Comparison of ENCODE assay signal across 8 cellular contexts in genomic region chr11:93234602-93235207, GRCh38. TPM values are rescaled to one million over a fixed set of nuclear protein-coding genes. Genes with fewer than 3 reads are reported as not detected.
DNase-seq lines count a peak whose midpoint lies in the region; ATAC-seq and TF ChIP-seq lines count a peak whose summit lies in the region.

No MANE protein-coding gene starts in this region.

- DNase-seq in DMS 273 (lab: John Stamatoyannopoulos, UW; ENCODE audit: unreplicated experiment) = peak; percentile 82
- peak; percentile 14 to 72 for DNase-seq in HL-60 (ENCODE audit: low read depth in 1 of 2, low spot score in 1 of 2)
- DNase-seq in NCI-H774 (lab: John Stamatoyannopoulos, UW) = peak; percentile 93
- peak; percentile 78 for DNase-seq in activated CD8-positive, alpha-beta T cell treated with anti-CD3 and anti-CD28 coated beads, Interleukin-2, amount 10 ng/mL, durations not matched to agents 7 days and 5 days
- DNase-seq in endothelial cell (ENCODE audit: low spot score) = peak; percentile 85
- peak; percentile 85 for DNase-seq in midbrain (lab: John Stamatoyannopoulos, UW)
- peak; percentile 53 for DNase-seq in stimulated activated CD8-positive, alpha-beta memory T cell treated with anti-CD3 and anti-CD28 coated beads, Interleukin-4, amount 100 ng/mL, for 24 hours (ENCODE audit: low read depth)

- peak; percentile 99 for ATAC-seq in GM21381 (IDR thresholded peaks at IDR 0.05; ENCODE audit: unreplicated experiment)
- peak; percentile 98 for ATAC-seq in activated CD8-positive, alpha-beta T cell treated with anti-CD3 and anti-CD28 coated beads, Interleukin-2, amount 10 ng/mL, durations not matched to agents 7 days and 5 days

- no peaks in the 10 kb centered on the region for H3K9me3 Mint-ChIP-seq in activated CD8-positive, alpha-beta T cell treated with anti-CD3 and anti-CD28 coated beads, Interleukin-2, amount 10 ng/mL, durations not matched to agents 7 days and 5 days (ENCODE audit: insufficient read depth)
- no peaks in the 10 kb centered on the region for H3K9me3 Mint-ChIP-seq in endothelial cell (ENCODE audit: unreplicated experiment)

- H3K4me3 ChIP-seq in HL-60 (replicated peaks; ENCODE audit: insufficient read depth, low read length) = no peak overlapping the region

- TF ChIP-seq CTCF in HL-60 (IDR thresholded peaks at IDR 0.05; ENCODE audit: insufficient read depth, low read length) (peak; percentile 96), endothelial cell (IDR thresholded peaks at IDR 0.05; ENCODE audit: unreplicated experiment) (peak; percentile 69)

- no peak overlapping the region for H3K27ac ChIP-seq in HL-60 (replicated peaks)

- H3K4me1 Mint-ChIP-seq in activated CD8-positive, alpha-beta T cell treated with anti-CD3 and anti-CD28 coated beads, Interleukin-2, amount 10 ng/mL, durations not matched to agents 7 days and 5 days (ENCODE audit: low read depth) = no peaks in the 10 kb centered on the region
- H3K4me1 Mint-ChIP-seq in endothelial cell (ENCODE audit: unreplicated experiment) = no peaks in the 10 kb centered on the region

- CTCF ChIA-PET in activated CD8-positive, alpha-beta T cell treated with anti-CD3 and anti-CD28 coated beads, Interleukin-2, amount 10 ng/mL, durations not matched to agents 7 days and 5 days (lab: Charles Lee) = interaction anchor here (0.7 to 2.5 kb wide), 21 partner anchors 9 to 661 kb away, joined by 3 to 27 read pairs (median 4); partner anchors contain the start of gene CEP295

- H3K4me3 Mint-ChIP-seq in activated CD8-positive, alpha-beta T cell treated with anti-CD3 and anti-CD28 coated beads, Interleukin-2, amount 10 ng/mL, durations not matched to agents 7 days and 5 days = no peak overlapping the region
- no peak overlapping the region for H3K4me3 Mint-ChIP-seq in endothelial cell (ENCODE audit: unreplicated experiment)

- H3K27me3 ChIP-seq in HL-60 (ENCODE audit: insufficient read depth, poor library complexity, severe bottlenecking) = peaks cover 3% of the 10 kb centered on the region

- no peaks in the 10 kb centered on the region for H3K36me3 Mint-ChIP-seq in activated CD8-positive, alpha-beta T cell treated with anti-CD3 and anti-CD28 coated beads, Interleukin-2, amount 10 ng/mL, durations not matched to agents 7 days and 5 days (ENCODE audit: low read depth)
- H3K36me3 Mint-ChIP-seq in endothelial cell (ENCODE audit: low read depth, unreplicated experiment) = no peaks in the 10 kb centered on the region

- POLR2A ChIA-PET in activated CD8-positive, alpha-beta T cell treated with anti-CD3 and anti-CD28 coated beads, Interleukin-2, amount 10 ng/mL, durations not matched to agents 7 days and 5 days (lab: Charles Lee) = no interaction called here

- no peak overlapping the region for H3K27ac Mint-ChIP-seq in activated CD8-positive, alpha-beta T cell treated with anti-CD3 and anti-CD28 coated beads, Interleukin-2, amount 10 ng/mL, durations not matched to agents 7 days and 5 days
- no peak overlapping the region for H3K27ac Mint-ChIP-seq in endothelial cell (ENCODE audit: unreplicated experiment)

- peaks cover 23% of the 10 kb centered on the region for H3K27me3 Mint-ChIP-seq in activated CD8-positive, alpha-beta T cell treated with anti-CD3 and anti-CD28 coated beads, Interleukin-2, amount 10 ng/mL, durations not matched to agents 7 days and 5 days (ENCODE audit: low read depth)
- H3K27me3 Mint-ChIP-seq in endothelial cell (ENCODE audit: unreplicated experiment) = no peaks in the 10 kb centered on the region

RNA-seq across cellular contexts. Expression of gene SLC36A4, which starts 36.9 kb away (rescaled TPM):
- total RNA-seq in activated CD8-positive, alpha-beta T cell treated with anti-CD3 and anti-CD28 coated beads, Interleukin-2, amount 10 ng/mL, durations not matched to agents 7 days and 5 days = 10 to 100 TPM in 1 of 2 experiments, 1 to 10 TPM in 1; 9.8 to 10.9 TPM
- total RNA-seq in endothelial cell (ENCODE audit: unreplicated experiment) = 40.4 TPM

Comparison
In these comparisons a context has a peak if more than half of its experiments do, and no peak if none do; other contexts are left out.
1. DNase-seq: peak in every context shown above with its lines; median percentile 93 in NCI-H774; 85 in endothelial cell; 85 in midbrain; 82 in DMS 273; 78 in activated CD8-positive, alpha-beta T cell treated with anti-CD3 and anti-CD28 coated beads, Interleukin-2, amount 10 ng/mL, durations not matched to agents 7 days and 5 days; 53 in stimulated activated CD8-positive, alpha-beta memory T cell treated with anti-CD3 and anti-CD28 coated beads, Interleukin-4, amount 100 ng/mL, for 24 hours; 43 in HL-60.